In the genomic region with DNA sequence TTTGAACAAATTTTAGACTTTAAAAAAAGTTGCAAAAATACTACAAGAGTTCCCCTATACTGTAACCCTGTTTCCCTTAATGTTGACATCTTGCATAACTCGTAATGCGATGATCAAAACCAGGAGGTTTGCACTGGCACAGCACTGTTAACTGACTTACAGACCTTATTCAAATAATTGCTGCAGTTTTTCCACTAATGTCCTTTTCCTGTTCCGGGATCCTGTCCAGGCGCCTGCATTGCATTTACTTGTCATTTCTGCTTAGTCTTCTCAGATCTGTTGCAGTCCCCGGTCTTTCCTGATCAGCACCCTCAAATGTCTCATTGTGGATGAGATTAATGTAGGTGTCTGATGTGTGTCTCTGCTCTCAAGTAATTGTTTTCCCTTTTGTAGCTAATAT, we compare ENCODE assay signal across 2 cellular contexts.
TF ChIP-seq lines count a peak whose summit lies in the region.

No MANE protein-coding gene starts in this region.

TF ChIP-seq in GM23338, 12 proteins besides CTCF, POLR2A, EP300 and RAD21:
- TF ChIP-seq EZH2phosphoT487 (IDR thresholded peaks at IDR 0.05; ENCODE audit: unreplicated experiment) (no peak), STAT1 (IDR thresholded peaks at IDR 0.05; ENCODE audit: unreplicated experiment) (no peak), REST (IDR thresholded peaks at IDR 0.05; ENCODE audit: unreplicated experiment) (no peak), NANOG (IDR thresholded peaks at IDR 0.05; ENCODE audit: borderline replicate concordance) (no peak), ZNF462 (CRISPR knock-in tag; IDR thresholded peaks at IDR 0.05) (no peak)
TF ChIP-seq in GM23338: peak in this region for 0.

TF ChIP-seq in SK-N-SH, 30 proteins besides CTCF, POLR2A, EP300 and RAD21:
- TF ChIP-seq IRF3 (IDR thresholded peaks at IDR 0.05; ENCODE audit: low read depth, low read length) = no peak
- peak; percentile 23; the same call in 1 of the 2 replicates for TF ChIP-seq TCF12 (IDR thresholded peaks at IDR 0.05)
